ENCODE assay signal across 20 cellular contexts in genomic region chr1:223803211-223803610, GRCh38.
"Had no signal": no experiment of that assay in that cellular context is flagged by ENCODE, and none has a peak within 500 bp of the region (broad histone marks: within the 10 kb centered on the region; RNA-seq: fewer than 3 reads in every experiment).

No MANE protein-coding gene starts in this region.

- H3K27me3 ChIP-seq: heart left ventricle, left lung, neutrophil, sigmoid colon, tibial nerve had no signal

- ATAC-seq: heart left ventricle; left lung; stimulated activated effector memory CD8-positive, alpha-beta T cell treated with anti-CD3 and anti-CD28 coated beads, Interleukin-12 subunit alpha, Interleukin-12 subunit beta, amount 100 ng/mL, for 72 hours had no signal

- DNase-seq: activated CD4-positive, alpha-beta memory T cell treated with anti-CD3 and anti-CD28 coated beads for 36 hours; activated CD4-positive, CD25-positive, alpha-beta regulatory T cell treated with anti-CD3 and anti-CD28 coated beads, Interleukin-2, amount 50 U/mL, for 72 hours; activated CD8-positive, alpha-beta memory T cell treated with anti-CD3 and anti-CD28 coated beads, Interleukin-2, amount 50 U/mL, for 4 hours; activated gamma-delta T cell; activated naive CD4-positive, alpha-beta T cell treated with anti-CD3 and anti-CD28 coated beads, Interleukin-2, amount 10 ng/mL, durations not matched to agents 7 days and 5 days; activated naive CD8-positive, alpha-beta T cell treated with anti-CD3 and anti-CD28 coated beads, Interleukin-2, amount 10 ng/mL, durations not matched to agents 7 days and 5 days; activated T-cell treated with anti-CD3 and anti-CD28 coated beads, Interleukin-2, amount 50 U/mL, for 1 hour; foreskin fibroblast; heart left ventricle; left lung; naive B cell; nephron progenitor cell; sigmoid colon; small intestine; stimulated activated CD4-positive, alpha-beta T cell treated with anti-CD3 and anti-CD28 coated beads, Interleukin-4, amount 100 ng/mL, for 24 hours; WERI-Rb-1 had no signal

- H3K27ac ChIP-seq: heart left ventricle, left lung, neutrophil, prostate gland, sigmoid colon, tibial nerve, WERI-Rb-1 had no signal
